In the genomic region with DNA sequence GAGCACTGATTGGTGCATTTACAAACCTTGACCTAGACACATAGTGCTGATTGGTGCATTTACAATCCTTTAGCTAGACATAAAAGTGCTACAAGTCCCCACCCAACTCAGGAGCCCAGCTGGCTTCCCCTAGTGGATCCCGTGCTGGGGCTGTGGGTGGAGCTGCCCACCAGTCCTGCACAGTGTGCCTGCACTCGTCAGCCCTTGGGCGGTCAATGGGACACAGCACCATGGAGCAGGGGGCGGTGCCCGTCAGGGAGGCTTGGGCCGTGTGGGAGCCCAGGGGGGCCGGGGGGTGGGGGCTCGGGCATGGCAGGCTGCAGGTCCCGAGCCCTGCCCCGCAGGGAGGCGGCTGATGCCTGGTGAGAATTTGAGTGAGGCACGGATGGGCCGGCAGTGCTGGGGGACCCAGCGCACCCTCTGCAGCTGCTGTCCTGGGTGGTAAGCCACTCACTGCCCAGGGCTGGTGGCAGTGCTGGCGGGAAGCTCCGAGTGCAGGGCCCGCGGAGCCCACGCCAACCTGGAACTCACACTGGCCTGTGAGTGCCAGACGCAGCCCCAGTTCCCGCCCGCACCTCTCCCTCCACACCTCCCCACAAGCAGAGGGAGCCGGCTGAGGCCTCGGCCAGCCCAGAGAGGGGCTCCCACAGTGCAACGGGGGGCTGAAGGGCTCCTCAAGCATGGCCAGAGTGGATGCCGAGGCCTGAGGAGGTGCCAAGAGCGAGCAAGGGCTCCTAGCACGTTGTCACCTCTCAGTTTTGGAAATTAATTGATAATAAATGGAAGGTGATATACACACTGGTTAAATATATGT, we compare ENCODE assay signal across 23 cellular contexts.
"Had no signal": no experiment of that assay in that cellular context is flagged by ENCODE, and none has a peak within 500 bp of the region (broad histone marks: within the 10 kb centered on the region; RNA-seq: fewer than 3 reads in every experiment).

No MANE protein-coding gene starts in this region.

- H3K4me3 Mint-ChIP-seq: central memory CD8-positive, alpha-beta T cell; immature natural killer cell; mesothelial cell of epicardium had no signal

- H3K4me1 ChIP-seq: colonic mucosa, esophagus muscularis mucosa, foreskin keratinocyte, gastroesophageal sphincter had no signal

- H3K4me1 Mint-ChIP-seq: central memory CD8-positive, alpha-beta T cell; immature natural killer cell; mesothelial cell of epicardium had no signal

- ATAC-seq: foreskin keratinocyte, gastroesophageal sphincter, heart left ventricle, left colon, left lobe of liver, left ventricle myocardium superior, lower lobe of right lung, mucosa of descending colon had no signal

- H3K9me3 ChIP-seq: colonic mucosa, esophagus muscularis mucosa, lower lobe of right lung had no signal

- H3K36me3 ChIP-seq: colonic mucosa, esophagus muscularis mucosa, gastroesophageal sphincter, heart left ventricle, lower lobe of right lung had no signal

- H3K4me3 ChIP-seq: colonic mucosa, dorsolateral prefrontal cortex, esophagus muscularis mucosa, gastroesophageal sphincter, heart left ventricle, hepatocyte, lower lobe of right lung, mucosa of descending colon had no signal

- H3K27me3 ChIP-seq: colonic mucosa, dorsolateral prefrontal cortex, esophagus muscularis mucosa, foreskin keratinocyte, gastroesophageal sphincter, heart left ventricle, hepatocyte had no signal

- H3K27ac Mint-ChIP-seq: immature natural killer cell, mesothelial cell of epicardium had no signal

- H3K27ac ChIP-seq: colonic mucosa, dorsolateral prefrontal cortex, esophagus muscularis mucosa, foreskin keratinocyte, gastroesophageal sphincter, heart left ventricle, hepatocyte, lower lobe of right lung had no signal

- DNase-seq: cerebellar nuclear complex; colonic mucosa; dermis blood vessel endothelial cell; dorsolateral prefrontal cortex; effector memory CD4-positive, alpha-beta T cell; foreskin keratinocyte; heart left ventricle; hypothalamus; immature natural killer cell; islet precursor cell; kidney; kidney glomerular epithelial cell; left colon; left ventricle myocardium superior; lower lobe of right lung; mesenchymal stem cell; mucosa of descending colon had no signal
